In genomic region chr1:53014791-53015507, GRCh38 we compare ENCODE assay signal across 8 cellular contexts. TPM values are rescaled to one million over a fixed set of nuclear protein-coding genes. Genes with fewer than 3 reads are reported as not detected.
DNase-seq lines count a peak whose midpoint lies in the region; ATAC-seq and TF ChIP-seq lines count a peak whose summit lies in the region.

No MANE protein-coding gene starts in this region.

- DNase-seq in GM10248 (ENCODE audit: extremely low spot score), result peak; percentile 83
- peak; percentile 88 for DNase-seq in NCI-H146 (lab: John Stamatoyannopoulos, UW)
- DNase-seq in T follicular helper cell (ENCODE audit: low read depth), result peak; percentile 74
- DNase-seq in amniotic stem cell (lab: John Stamatoyannopoulos, UW), result peak; percentile 67
- DNase-seq in left ventricle myocardium superior, result peak; percentile 59
- peak; percentile 75 for DNase-seq in prostate gland (ENCODE audit: low spot score)

- under 1% methylated on average over 9 of the region's 9 CpGs for WGBS in prostate gland
- under 1% methylated on average over 9 of the region's 9 CpGs for WGBS in urinary bladder

- no peak for TF ChIP-seq CTCF in GM10248 (IDR thresholded peaks at IDR 0.05; ENCODE audit: control extremely low read depth, extremely low read depth, low read depth, missing control alignments)
- TF ChIP-seq CTCF in prostate gland (IDR thresholded peaks at IDR 0.05), result no peak

- H3K36me3 ChIP-seq in prostate gland, result no peaks in the 10 kb centered on the region
- no peaks in the 10 kb centered on the region for H3K36me3 ChIP-seq in urinary bladder (ENCODE audit: insufficient read depth)

- no peaks in the 10 kb centered on the region for H3K4me1 ChIP-seq in prostate gland (replicated peaks)
- H3K4me1 ChIP-seq in urinary bladder (ENCODE audit: insufficient read depth), result no peaks in the 10 kb centered on the region

- H3K9me3 ChIP-seq in prostate gland, result no peaks in the 10 kb centered on the region

- ATAC-seq in HG02763 (IDR thresholded peaks at IDR 0.05; ENCODE audit: unreplicated experiment), result peak; percentile 88
- ATAC-seq in left ventricle myocardium superior, result peak; percentile 98

- H3K27me3 ChIP-seq in prostate gland (replicated peaks; ENCODE audit: insufficient read depth), result no peaks in the 10 kb centered on the region

- intact Hi-C loops in left ventricle myocardium superior (cut with micrococcal nuclease) (no loop called here), prostate gland (cut with DNase I) (no loop called here)

- H3K27ac ChIP-seq in prostate gland (peak overlapping the region; percentile 38 to 54), urinary bladder (ENCODE audit: low read depth) (peak overlapping the region; percentile 38)

- CTCF ChIA-PET in GM10248 (lab: Yijun Ruan, JAX), result interaction anchor here (0.8 to 1.8 kb wide), 5 partner anchors 12 to 172 kb away, joined by 3 to 4 read pairs (median 4); partner anchors contain the start of gene ZYG11A

- POLR2A ChIA-PET in GM10248 (lab: Yijun Ruan, JAX), result interaction anchor here (0.6 kb wide), 1 partner anchor 15 kb away, joined by 3 read pairs; no protein-coding TSS in a partner anchor

- TF ChIP-seq POLR2A in prostate gland (IDR thresholded peaks at IDR 0.05), result no peak

- H3K4me3 ChIP-seq in prostate gland (peak overlapping the region; percentile 38 to 40), urinary bladder (ENCODE audit: low read depth, low read length) (peak overlapping the region; percentile 77)

RNA-seq across cellular contexts. Expression of gene PODN, which starts 47.1 kb away (rescaled TPM):
- total RNA-seq in left ventricle myocardium superior, result 19.4 TPM
- total RNA-seq in prostate gland, result 10 to 100 TPM; 11.6 to 92.7 TPM
- 17.1 TPM for total RNA-seq in urinary bladder
- 224 TPM for polyA plus RNA-seq in urinary bladder

Comparison
In these comparisons a context has a peak if more than half of its experiments do, and no peak if none do; other contexts are left out.
1. Peak in every context shown above with its lines: DNase-seq, ATAC-seq, H3K4me3 ChIP-seq and H3K27ac ChIP-seq.